Comparison of ENCODE assay signal across 13 cellular contexts in the genomic region with DNA sequence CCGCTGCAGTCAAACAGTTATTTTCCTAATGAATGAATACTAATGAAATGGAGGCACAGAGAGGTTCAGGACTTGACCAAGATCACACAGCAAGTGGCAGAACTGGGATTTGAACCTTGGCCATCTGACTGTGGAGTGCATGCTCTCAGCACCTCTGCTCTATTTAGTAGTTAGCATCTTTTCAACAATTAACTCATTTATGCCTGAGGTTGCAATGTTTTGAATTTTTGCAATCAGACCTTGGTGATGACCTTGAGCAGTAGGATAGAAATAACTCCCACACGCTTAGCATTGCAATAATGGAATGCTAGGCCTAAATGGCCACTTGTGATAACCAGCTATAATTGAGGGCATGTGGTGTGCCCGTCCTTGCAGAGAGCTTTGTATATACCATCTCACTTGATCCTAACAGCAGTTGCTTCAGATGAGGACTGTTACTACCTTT. TPM values are rescaled to one million over a fixed set of nuclear protein-coding genes. Genes with fewer than 3 reads are reported as not detected.
"Had no signal": no experiment of that assay in that cellular context is flagged by ENCODE, and none has a peak within 500 bp of the region (broad histone marks: within the 10 kb centered on the region; RNA-seq: fewer than 3 reads in every experiment).

No MANE protein-coding gene starts in this region.

- DNase-seq: activated gamma-delta T cell treated with Interleukin-2 at 50 U/mL for 16 hours; activated T-cell treated with anti-CD3 and anti-CD28 coated beads, Interleukin-2, amount 50 U/mL, for 1 hour; cerebellar nuclear complex; naive thymus-derived CD4-positive, alpha-beta T cell; occipital lobe; stimulated activated CD4-positive, alpha-beta T cell treated with anti-CD3 and anti-CD28 coated beads, Interleukin-2, amount 100 ng/mL, for 48 hours; stimulated activated CD8-positive, alpha-beta memory T cell treated with anti-CD3 and anti-CD28 coated beads, Interleukin-4, amount 100 ng/mL, for 48 hours; stimulated activated naive CD4-positive, alpha-beta T cell had no signal

- H3K27ac ChIP-seq: coronary artery, epithelial cell of prostate had no signal

- H3K4me3 ChIP-seq: coronary artery, lung had no signal

- ATAC-seq: naive thymus-derived CD4-positive, alpha-beta T cell had no signal

RNA-seq across cellular contexts. Expression of gene SEC14L5, which starts 44.6 kb away (rescaled TPM):
- total RNA-seq: T-helper 2 cell treated with Interferon-gamma antibody and Interleukin-4, amounts not matched to agents 100 ng/mL and 5 ng/mL, for 36 hours; ureter had no signal
- polyA plus RNA-seq: naive thymus-derived CD4-positive, alpha-beta T cell had no signal
